ENCODE assay signal across 22 cellular contexts in genomic region chr14:105285174-105285573, GRCh38. TPM values are rescaled to one million over a fixed set of nuclear protein-coding genes. Genes with fewer than 3 reads are reported as not detected.
A peak's percentile ranks its signal among the peaks of the same experiment; 100 is the strongest.
DNase-seq lines count a peak whose midpoint lies in the region; ATAC-seq, FAIRE-seq and TF ChIP-seq lines count a peak whose summit lies in the region.
"Had no signal": no experiment of that assay in that cellular context is flagged by ENCODE, and none has a peak within 500 bp of the region (broad histone marks: within the 10 kb centered on the region; RNA-seq: fewer than 3 reads in every experiment).

No MANE protein-coding gene starts in this region.

- no peaks in the 10 kb centered on the region for H3K9me2 ChIP-seq in HCT116 (ENCODE audit: insufficient read depth)

- peaks cover 100% of the 10 kb centered on the region for H3K4me1 ChIP-seq in BLaER1
- H3K4me1 ChIP-seq in HCT116 (ENCODE audit: control insufficient read depth in 1 of 2, insufficient read depth in 2 of 2, low read length in 2 of 2) = no peaks in the 10 kb centered on the region
- no peaks in the 10 kb centered on the region; the same call in 1 of the 2 replicates for H3K4me1 ChIP-seq in GM12878 (ENCODE audit: control insufficient read depth, insufficient read depth, low read length)
- peaks cover 3 to 5% of the 10 kb centered on the region in 2 donors for H3K4me1 ChIP-seq in gastrocnemius medialis

- H3K79me2 ChIP-seq in HCT116 (ENCODE audit: insufficient read depth, low read length) (peaks cover 51% of the 10 kb centered on the region), GM12878 (ENCODE audit: control insufficient read depth, insufficient read depth, low read length) (peaks cover 6% of the 10 kb centered on the region)

- no peak for FAIRE-seq in GM12878 (lab: Jason Lieb, UNC)
- FAIRE-seq: RCC 7860 had no signal

- H3K4me1 Mint-ChIP-seq in mesothelial cell of epicardium = peaks cover 4% of the 10 kb centered on the region

- 94% methylated on average over 8 of the region's 8 CpGs for WGBS in GM12878 (ENCODE audit: insufficient coverage, insufficient replicate concordance, low lambda C conversion rate, missing lambda C conversion rate)

- in situ Hi-C loops in GM12878 (cut with MboI) = no loop called here
- in situ Hi-C loops in gastrocnemius medialis (cut with MboI; ENCODE audit: low sequenced_read_pairs in 4 of 4) = no loop called here

- H4K20me1 ChIP-seq in BLaER1 (peaks cover 80% of the 10 kb centered on the region), HCT116 (ENCODE audit: insufficient read depth) (no peaks in the 10 kb centered on the region), GM12878 (ENCODE audit: control insufficient read depth, insufficient read depth) (no peaks in the 10 kb centered on the region; the same call in 1 of the 2 replicates)

- peaks cover 6% of the 10 kb centered on the region for H3K36me3 Mint-ChIP-seq in mesothelial cell of epicardium

- H3K27ac ChIP-seq in BLaER1 (peak overlapping the region; percentile 84; the same call in 1 of the 2 replicates), HCT116 (ENCODE audit: low read depth, low read length) (no peak overlapping the region), GM12878 (ENCODE audit: control insufficient read depth, insufficient read depth) (no peak overlapping the region), gastrocnemius medialis (no peak overlapping the region)
- H3K27ac ChIP-seq: 22Rv1, SK-N-MC had no signal

- TF ChIP-seq EP300 in GM12878 (IDR thresholded peaks at IDR 0.05; ENCODE audit: borderline replicate concordance in 1 of 2, control insufficient read depth in 1 of 2, low read depth in 2 of 2, low read length in 2 of 2) = no peak

- H3K9ac ChIP-seq in BLaER1 (no peak overlapping the region), HCT116 (ENCODE audit: low read length) (no peak overlapping the region), GM12878 (ENCODE audit: control insufficient read depth, insufficient read depth, low read length) (no peak overlapping the region)

- H3K4me3 Mint-ChIP-seq in mesothelial cell of epicardium = no peak overlapping the region
- H3K4me3 Mint-ChIP-seq: B cell had no signal

- no peaks in the 10 kb centered on the region for H3K9me3 Mint-ChIP-seq in mesothelial cell of epicardium

- intact Hi-C loops in HCT116 (cut with micrococcal nuclease) = no loop called here
- intact Hi-C loops in GM12878 (cut with micrococcal nuclease; ENCODE audit: unreplicated experiment) = no loop called here
- intact Hi-C loops in gastrocnemius medialis (cut with DNase I; ENCODE audit: low total_unique reads) = no loop called here

- POLR2A ChIA-PET in HCT116 (lab: Charles Lee) (no interaction called here), GM12878 (lab: Charles Lee) (no interaction called here)

- TSS peak; percentile 54 for BruUV-seq in HCT116 (replicated peaks; lab: Mats Ljungman, UMichigan)
- BruUV-seq in GM12878 (replicated peaks; lab: Mats Ljungman, UMichigan) = TSS peak; percentile 71

- H3K4me3 ChIP-seq in BLaER1 (no peak overlapping the region), HCT116 (replicated peaks in 1 of 2; ENCODE audit: low read depth in 1 of 2, low read length in 2 of 2) (no peak overlapping the region), GM12878 (no peak overlapping the region), gastrocnemius medialis (no peak overlapping the region)
- H3K4me3 ChIP-seq: MG63, SK-N-MC had no signal

- H3K9me3 ChIP-seq in BLaER1 = no peaks in the 10 kb centered on the region
- no peaks in the 10 kb centered on the region for H3K9me3 ChIP-seq in HCT116 (ENCODE audit: control insufficient read depth in 1 of 2, insufficient read depth in 1 of 2, low read depth in 1 of 2, low read length in 2 of 2)
- H3K9me3 ChIP-seq in GM12878 (replicated peaks; ENCODE audit: control insufficient read depth, insufficient read depth, low read length) = no peaks in the 10 kb centered on the region
- H3K9me3 ChIP-seq in gastrocnemius medialis = no peaks in the 10 kb centered on the region
- H3K9me3 ChIP-seq: MG63 had no signal

- TF ChIP-seq CTCF in HCT116 (IDR thresholded peaks at IDR 0.05 in 2 of 3, conservative IDR thresholded peaks at IDR 0.05 in 1 of 3; ENCODE audit: borderline replicate concordance in 1 of 3, insufficient read depth in 1 of 3, low read depth in 2 of 3, low read length in 2 of 3) (no peak), GM12878 (IDR thresholded peaks at IDR 0.05 in 2 of 3, conservative IDR thresholded peaks at IDR 0.05 in 1 of 3; ENCODE audit: control insufficient read depth in 2 of 3, extremely low read depth in 1 of 3, insufficient read depth in 1 of 3, low read depth in 3 of 3, low read length in 3 of 3) (no peak), mesothelial cell of epicardium (IDR thresholded peaks at IDR 0.05; ENCODE audit: unreplicated experiment) (no peak), gastrocnemius medialis (IDR thresholded peaks at IDR 0.05 in 4 of 5, conservative IDR thresholded peaks at IDR 0.05 in 1 of 5) (no peak)

- H3K27me3 ChIP-seq in BLaER1 (no peaks in the 10 kb centered on the region), HCT116 (ENCODE audit: insufficient read depth, low read length) (no peaks in the 10 kb centered on the region), GM12878 (replicated peaks in 1 of 2; ENCODE audit: control insufficient read depth in 2 of 2, insufficient read depth in 2 of 2, low read length in 1 of 2) (no peaks in the 10 kb centered on the region), gastrocnemius medialis (no peaks in the 10 kb centered on the region)
- H3K27me3 ChIP-seq: MG63 had no signal

- H3K36me3 ChIP-seq in BLaER1 (peaks cover 17% of the 10 kb centered on the region), HCT116 (ENCODE audit: control insufficient read depth in 1 of 2, insufficient read depth in 2 of 2, low read length in 2 of 2) (peaks cover 0 to 3% of the 10 kb centered on the region in 2 experiments; a peak in 1 of 4 replicates), GM12878 (ENCODE audit: control insufficient read depth in 2 of 2, insufficient read depth in 2 of 2, low read length in 1 of 2) (peaks cover 0 to 16% of the 10 kb centered on the region in 2 experiments; a peak in 3 of 4 replicates), gastrocnemius medialis (no peaks in the 10 kb centered on the region)
- H3K36me3 ChIP-seq: MG63 had no signal

- CTCF ChIA-PET in HCT116 (lab: Charles Lee) (no interaction called here), GM12878 (lab: Yijun Ruan, JAX) (no interaction called here)

- TF ChIP-seq POLR2A in HCT116 (IDR thresholded peaks at IDR 0.05; ENCODE audit: borderline replicate concordance, extremely low read depth, insufficient read depth, insufficient read length) = no peak
- TF ChIP-seq POLR2A in GM12878 (IDR thresholded peaks at IDR 0.05; ENCODE audit: low read depth, low read length) = no peak
- no peak for TF ChIP-seq POLR2A in gastrocnemius medialis (IDR thresholded peaks at IDR 0.05)

- RAD21 ChIA-PET in HCT116 (lab: Charles Lee; ENCODE audit: low non-redundant PET in 1 of 2, low total read pairs in 2 of 2, uncharacterized antibody in 2 of 2, unreplicated experiment in 2 of 2) (no interaction called here), GM12878 (lab: Charles Lee; ENCODE audit: unreplicated experiment) (no interaction called here)

- ATAC-seq in HCT116 (no peak), GM12878 (no peak), gastrocnemius medialis (no peak)
- ATAC-seq in stimulated activated naive CD8-positive, alpha-beta T cell treated with anti-CD3 and anti-CD28 coated beads, Interleukin-15, Interleukin-2, amounts not matched to agents 100 U/mL and 50 U/mL, for 24 hours = no peak

- H3K27ac Mint-ChIP-seq in mesothelial cell of epicardium = peak overlapping the region; percentile 14
- H3K27ac Mint-ChIP-seq: B cell had no signal

- DNase-seq in HCT116 (ENCODE audit: low read depth, low spot score) (no peak), GM12878 (ENCODE audit: low read depth, low spot score) (no peak), mesothelial cell of epicardium (ENCODE audit: low spot score in 2 of 2, unreplicated experiment in 2 of 2) (no peak), NCI-H1105 (lab: John Stamatoyannopoulos, UW) (no peak), gastrocnemius medialis (no peak)
- no peak for DNase-seq in stimulated activated naive CD8-positive, alpha-beta T cell treated with anti-CD3 and anti-CD28 coated beads, Interleukin-15, Interleukin-2, amounts not matched to agents 100 U/mL and 50 U/mL, for 24 hours
- DNase-seq: DMS79, EL, GDM1, GOT3, HCEC 1CT, KBM-7, MG63, NCI-H2029, NCI-H446 treated with DMSO at 0.1 percent for 48 hours, NCI-H526 treated with DMSO at 0.1 percent for 48 hours, SIG-M5 had no signal

- SMC1A ChIA-PET in GM12878 (lab: Charles Lee; ENCODE audit: uncharacterized antibody, unreplicated experiment) = no interaction called here

- TF ChIP-seq RAD21 in HCT116 (IDR thresholded peaks at IDR 0.05; ENCODE audit: low read depth) = no peak
- no peak for TF ChIP-seq RAD21 in GM12878 (IDR thresholded peaks at IDR 0.05; ENCODE audit: insufficient read depth, low read depth, low read length)

- no peaks in the 10 kb centered on the region for H3K27me3 Mint-ChIP-seq in mesothelial cell of epicardium (ENCODE audit: low read depth)
- H3K27me3 Mint-ChIP-seq: B cell had no signal

- peak overlapping the region; percentile 88 for H3K4me2 ChIP-seq in BLaER1
- H3K4me2 ChIP-seq in HCT116 (ENCODE audit: low read length) = no peak overlapping the region
- H3K4me2 ChIP-seq in GM12878 (ENCODE audit: control insufficient read depth, insufficient read depth) = no peak overlapping the region

- no peak overlapping the region for H2AFZ ChIP-seq in HCT116 (ENCODE audit: low read depth, low read length, poor library complexity, severe bottlenecking)
- no peak overlapping the region for H2AFZ ChIP-seq in GM12878 (ENCODE audit: control insufficient read depth, low read depth, low read length)

RNA-seq across cellular contexts. Expression of gene BRF1, which starts 15.6 kb away (rescaled TPM):
- total RNA-seq in HCT116 (2021; ENCODE audit: unreplicated experiment) (41.2 TPM), GM12878 (2014; rRNA removed) (25.2 and 26.5 TPM in 2 replicates), GM12878 (2014; rRNA removed; fragmentation: Illumina TruSeq; extraction: Trizol) (11.5 and 11.6 TPM in 2 replicates), GM12878 (2021) (29.3 and 33.5 TPM in 2 replicates), mesothelial cell of epicardium (72.8 to 78.6 TPM (median 75.0 TPM) in 3 replicates), gastrocnemius medialis (10 to 100 TPM; 19.5 to 27.4 (median 21.4) TPM)
- polyA plus RNA-seq in HCT116 (2012) = 17.4 and 17.7 TPM in 2 replicates
- 112 and 132 TPM in 2 replicates for total RNA-seq in GM12878 (2013; cell fraction: nucleolus; rRNA removed)
- polyA plus RNA-seq in GM12878 (2011; ENCODE audit: low read depth) = 3.9 TPM
- polyA plus RNA-seq in GM12878 (2011; rRNA removed) (7.1 and 8.0 TPM in 2 replicates), GM12878 (2014; fragmentation: Illumina TruSeq; extraction: Trizol) (5.3 and 8.8 TPM in 2 replicates), GM12878 (2014; fragmentation: Nextera tagmentation; extraction: Ambion mirVana) (under 1 TPM; 0.21 to 0.58 TPM), GM12878 (2014; rRNA removed) (18.3 and 22.6 TPM in 2 replicates), GM12878 (2016; fragmentation: Nextera tagmentation; extraction: Ambion mirVana) (10 to 100 TPM in 1 of 2 experiments, 1 to 10 TPM in 1; 9.7 to 17.4 TPM)
- polyA plus RNA-seq in GM12878 (2011; cell fraction: cytosol; rRNA removed) = 9.3 and 13.0 TPM in 2 replicates
- 51.2 and 68.3 TPM in 2 replicates for polyA plus RNA-seq in GM12878 (2011; cell fraction: nucleus; rRNA removed)
- polyA plus RNA-seq in GM12878 (2012) = 15.1 TPM in 2 replicates
- 12.0 and 25.4 TPM in 2 replicates for polyA minus RNA-seq in GM12878 (2011; rRNA and poly(A)+ RNA removed)
- polyA minus RNA-seq in GM12878 (2011; cell fraction: cytosol; rRNA and poly(A)+ RNA removed) = 8.9 and 13.0 TPM in 2 replicates
- polyA minus RNA-seq in GM12878 (2011; cell fraction: nucleus; rRNA and poly(A)+ RNA removed) = 33.0 and 62.1 TPM in 2 replicates

RNA-seq across cellular contexts. Expression of gene PACS2, which starts 29.4 kb away (rescaled TPM):
- total RNA-seq in HCT116 (2021; ENCODE audit: unreplicated experiment) (75.5 TPM), GM12878 (2014; rRNA removed) (23.3 and 34.1 TPM in 2 replicates), GM12878 (2014; rRNA removed; fragmentation: Illumina TruSeq; extraction: Trizol) (9.2 and 11.4 TPM in 2 replicates), GM12878 (2021) (37.2 and 37.3 TPM in 2 replicates), mesothelial cell of epicardium (135 to 147 TPM (median 138 TPM) in 3 replicates), gastrocnemius medialis (100 to 1,000 TPM in 1 of 4 donors, 10 to 100 TPM in 3; 81.0 to 115 (median 93.1) TPM)
- polyA plus RNA-seq in HCT116 (2012) = 53.6 and 63.4 TPM in 2 replicates
- total RNA-seq in GM12878 (2013; cell fraction: nucleolus; rRNA removed) = 65.3 and 72.5 TPM in 2 replicates
- 5.8 TPM for polyA plus RNA-seq in GM12878 (2011; ENCODE audit: low read depth)
- polyA plus RNA-seq in GM12878 (2011; rRNA removed) (10.1 and 13.6 TPM in 2 replicates), GM12878 (2014; fragmentation: Illumina TruSeq; extraction: Trizol) (5.2 and 7.4 TPM in 2 replicates), GM12878 (2014; fragmentation: Nextera tagmentation; extraction: Ambion mirVana) (under 1 TPM; 0.21 to 0.91 TPM), GM12878 (2014; rRNA removed) (30.3 and 35.7 TPM in 2 replicates), GM12878 (2016; fragmentation: Nextera tagmentation; extraction: Ambion mirVana) (1 to 10 TPM; 4.5 to 5.8 TPM)
- 14.4 and 19.9 TPM in 2 replicates for polyA plus RNA-seq in GM12878 (2011; cell fraction: cytosol; rRNA removed)
- polyA plus RNA-seq in GM12878 (2011; cell fraction: nucleus; rRNA removed) = 77.0 and 85.9 TPM in 2 replicates
- polyA plus RNA-seq in GM12878 (2012) = 14.7 and 17.7 TPM in 2 replicates
- 11.4 and 18.6 TPM in 2 replicates for polyA minus RNA-seq in GM12878 (2011; rRNA and poly(A)+ RNA removed)
- polyA minus RNA-seq in GM12878 (2011; cell fraction: cytosol; rRNA and poly(A)+ RNA removed) = 10.7 and 12.1 TPM in 2 replicates
- polyA minus RNA-seq in GM12878 (2011; cell fraction: nucleus; rRNA and poly(A)+ RNA removed) = 10.4 and 21.1 TPM in 2 replicates

RNA-seq across cellular contexts. Expression of gene BTBD6, which starts 36.8 kb away (rescaled TPM):
- 35.9 TPM for total RNA-seq in HCT116 (2021; ENCODE audit: unreplicated experiment)
- 38.8 TPM in 2 replicates for polyA plus RNA-seq in HCT116 (2012)
- 7.0 and 8.1 TPM in 2 replicates for total RNA-seq in GM12878 (2013; cell fraction: nucleolus; rRNA removed)
- total RNA-seq in GM12878 (2014; rRNA removed) = 33.4 and 36.0 TPM in 2 replicates
- 18.6 and 20.8 TPM in 2 replicates for total RNA-seq in GM12878 (2014; rRNA removed; fragmentation: Illumina TruSeq; extraction: Trizol)
- total RNA-seq in GM12878 (2021) = 26.2 and 26.4 TPM in 2 replicates
- polyA plus RNA-seq in GM12878 (2011; ENCODE audit: low read depth) = 8.5 TPM
- polyA plus RNA-seq in GM12878 (2011; rRNA removed) = 8.4 and 13.8 TPM in 2 replicates
- 15.8 and 22.1 TPM in 2 replicates for polyA plus RNA-seq in GM12878 (2011; cell fraction: cytosol; rRNA removed)
- 41.5 and 42.8 TPM in 2 replicates for polyA plus RNA-seq in GM12878 (2011; cell fraction: nucleus; rRNA removed)
- polyA plus RNA-seq in GM12878 (2012) = 13.7 and 15.0 TPM in 2 replicates
- polyA plus RNA-seq in GM12878 (2014; fragmentation: Illumina TruSeq; extraction: Trizol) = 6.2 and 17.8 TPM in 2 replicates
- 1 to 10 TPM; 3.6 to 9.8 TPM for polyA plus RNA-seq in GM12878 (2014; fragmentation: Nextera tagmentation; extraction: Ambion mirVana)
- 36.5 and 42.0 TPM in 2 replicates for polyA plus RNA-seq in GM12878 (2014; rRNA removed)
- 1 to 10 TPM; 1.4 to 2.1 TPM for polyA plus RNA-seq in GM12878 (2016; fragmentation: Nextera tagmentation; extraction: Ambion mirVana)
- 8.6 and 14.2 TPM in 2 replicates for polyA minus RNA-seq in GM12878 (2011; rRNA and poly(A)+ RNA removed)
- polyA minus RNA-seq in GM12878 (2011; cell fraction: cytosol; rRNA and poly(A)+ RNA removed) = 5.3 and 7.5 TPM in 2 replicates
- 6.0 and 8.9 TPM in 2 replicates for polyA minus RNA-seq in GM12878 (2011; cell fraction: nucleus; rRNA and poly(A)+ RNA removed)
- 38.4 to 41.2 TPM (median 39.8 TPM) in 3 replicates for total RNA-seq in mesothelial cell of epicardium
- 10 to 100 TPM; 48.4 to 85.9 (median 53.6) TPM for total RNA-seq in gastrocnemius medialis
